ENCODE assay signal across 10 cellular contexts in the genomic region with DNA sequence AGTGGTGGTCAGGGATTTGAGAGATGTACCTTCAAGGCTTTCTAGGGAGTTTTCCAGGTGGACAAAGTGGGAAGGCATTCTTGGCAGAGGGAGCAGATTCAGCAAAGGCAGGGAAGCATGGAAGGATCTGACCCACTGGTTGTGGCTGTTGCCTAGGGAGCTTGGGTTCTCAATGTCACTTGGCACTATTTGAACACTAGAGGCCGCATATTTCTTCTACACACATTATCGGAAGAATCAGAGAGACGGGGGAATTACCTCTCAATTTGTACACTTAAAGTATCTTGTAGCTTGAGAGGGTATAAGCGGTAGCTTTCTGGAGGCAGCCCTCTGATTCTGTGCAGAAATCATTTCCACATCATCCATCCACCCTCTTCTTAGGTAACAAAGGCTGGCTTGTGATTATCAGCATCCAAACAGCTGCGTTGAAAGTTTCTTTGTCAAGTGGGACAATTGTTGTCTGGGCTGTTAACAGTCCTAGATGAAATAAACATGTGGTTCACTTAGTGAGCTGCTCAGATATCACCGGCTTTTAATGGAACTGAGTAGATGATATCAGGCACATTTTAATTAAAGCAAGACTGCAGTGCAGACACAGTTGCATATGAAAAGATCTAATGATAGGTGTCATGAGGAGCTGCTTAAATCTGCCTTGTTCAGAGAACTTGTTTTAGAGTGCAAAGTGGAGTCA. TPM values are rescaled to one million over a fixed set of nuclear protein-coding genes. Genes with fewer than 3 reads are reported as not detected.
DNase-seq lines count a peak whose midpoint lies in the region; ATAC-seq and FAIRE-seq lines count a peak whose summit lies in the region.
"Had no signal": no experiment of that assay in that cellular context is flagged by ENCODE, and none has a peak within 500 bp of the region (broad histone marks: within the 10 kb centered on the region; RNA-seq: fewer than 3 reads in every experiment).

No MANE protein-coding gene starts in this region.

- no peaks in the 10 kb centered on the region for H3K36me3 Mint-ChIP-seq in activated CD4-positive, alpha-beta T cell treated with anti-CD3 and anti-CD28 coated beads for 36 hours (ENCODE audit: low read depth)

- H3K4me1 Mint-ChIP-seq in activated CD4-positive, alpha-beta T cell treated with anti-CD3 and anti-CD28 coated beads for 36 hours, result peaks cover 5% of the 10 kb centered on the region

- 14% methylated on average over 6 of the region's 6 CpGs for WGBS in right cardiac atrium

- H3K9me3 ChIP-seq in right cardiac atrium (ENCODE audit: control insufficient read depth, low read length), result no peaks in the 10 kb centered on the region

- no peak for FAIRE-seq in urothelium cell line (lab: Jason Lieb, UNC)

- no peak overlapping the region for H3K27ac Mint-ChIP-seq in activated CD4-positive, alpha-beta T cell treated with anti-CD3 and anti-CD28 coated beads for 36 hours

- H3K27ac ChIP-seq in right cardiac atrium (ENCODE audit: low read length), result no peak overlapping the region

- no peaks in the 10 kb centered on the region for H3K9me3 Mint-ChIP-seq in activated CD4-positive, alpha-beta T cell treated with anti-CD3 and anti-CD28 coated beads for 36 hours (ENCODE audit: low read depth)

- intact Hi-C loops in right cardiac atrium (cut with DNase I), result no loop called here
- intact Hi-C loops in activated CD4-positive, alpha-beta T cell treated with anti-CD3 and anti-CD28 coated beads for 36 hours (cut with DNase I, micrococcal nuclease), result loop anchor here (1.0 to 5.0 kb wide), 3 partner anchors 24 to 543 kb away; a partner anchor contains a TSS

- in situ Hi-C loops in T47D (cut with HindIII; ENCODE audit: low pct_unique_long_range_greater_than_20kb, low sequenced_read_pairs), result no loop called here

- peaks cover 44% of the 10 kb centered on the region for H3K27me3 Mint-ChIP-seq in activated CD4-positive, alpha-beta T cell treated with anti-CD3 and anti-CD28 coated beads for 36 hours

- ATAC-seq in right cardiac atrium (no peak), GM21619 (IDR thresholded peaks at IDR 0.05; ENCODE audit: unreplicated experiment) (no peak)
- no peak for ATAC-seq in activated CD4-positive, alpha-beta T cell treated with anti-CD3 and anti-CD28 coated beads for 36 hours

- H3K4me3 ChIP-seq in right cardiac atrium (ENCODE audit: low read length), result no peak overlapping the region

- no peak overlapping the region for H3K4me3 Mint-ChIP-seq in activated CD4-positive, alpha-beta T cell treated with anti-CD3 and anti-CD28 coated beads for 36 hours

- POLR2A ChIA-PET in activated CD4-positive, alpha-beta T cell treated with anti-CD3 and anti-CD28 coated beads for 36 hours (lab: Charles Lee), result no interaction called here

- CTCF ChIA-PET in activated CD4-positive, alpha-beta T cell treated with anti-CD3 and anti-CD28 coated beads for 36 hours (lab: Charles Lee), result interaction anchor here (0.6 to 2.9 kb wide), 7 partner anchors 8 to 546 kb away, joined by 3 to 10 read pairs (median 4); no protein-coding TSS in a partner anchor

- DNase-seq in SIG-M5 treated with dmso at 0.1 percent for 504 hours (lab: John Stamatoyannopoulos, UW; ENCODE audit: unreplicated experiment) (peak; percentile 29), SIG-M5 (lab: John Stamatoyannopoulos, UW) (no peak), NCI-H2107 treated with DMSO at 0.1 percent for 48 hours (lab: John Stamatoyannopoulos, UW; ENCODE audit: unreplicated experiment) (peak; percentile 97), T47D (ENCODE audit: low read depth in 1 of 2, low spot score in 1 of 2) (peak; percentile 54 to 77), urothelium cell line (ENCODE audit: low spot score) (peak; percentile 58), right cardiac atrium (no peak)
- DNase-seq in activated CD4-positive, alpha-beta T cell treated with anti-CD3 and anti-CD28 coated beads for 36 hours, result no peak

- no peaks in the 10 kb centered on the region for H3K4me1 ChIP-seq in right cardiac atrium (ENCODE audit: control insufficient read depth, insufficient read depth, low read length)

- no peaks in the 10 kb centered on the region for H3K27me3 ChIP-seq in right cardiac atrium (ENCODE audit: control insufficient read depth, insufficient read depth)

RNA-seq across cellular contexts. Expression of a gene that starts 2.6 kb away (rescaled TPM):
- total RNA-seq in right cardiac atrium, result under 1 TPM in 2 of 4 donors, not detected in 2; 0.09 to 0.22 TPM
- polyA plus RNA-seq in right cardiac atrium, result not detected
- not detected for total RNA-seq in activated CD4-positive, alpha-beta T cell treated with anti-CD3 and anti-CD28 coated beads for 36 hours
- total RNA-seq: pulmonary artery endothelial cell, ureter had no signal

Comparison
In these comparisons a context has a peak if more than half of its experiments do, and no peak if none do; other contexts are left out.
1. DNase-seq: peak in SIG-M5 treated with dmso at 0.1 percent for 504 hours (single experiment), NCI-H2107 treated with DMSO at 0.1 percent for 48 hours (single experiment), T47D (2 of 2) and urothelium cell line (single experiment); none in SIG-M5 (single experiment), right cardiac atrium (0 of 3) and activated CD4-positive, alpha-beta T cell treated with anti-CD3 and anti-CD28 coated beads for 36 hours (single experiment).
2. intact Hi-C loops: an anchor here in activated CD4-positive, alpha-beta T cell treated with anti-CD3 and anti-CD28 coated beads for 36 hours (1.0 to 5.0 kb wide); none called in right cardiac atrium.